In the genomic region with DNA sequence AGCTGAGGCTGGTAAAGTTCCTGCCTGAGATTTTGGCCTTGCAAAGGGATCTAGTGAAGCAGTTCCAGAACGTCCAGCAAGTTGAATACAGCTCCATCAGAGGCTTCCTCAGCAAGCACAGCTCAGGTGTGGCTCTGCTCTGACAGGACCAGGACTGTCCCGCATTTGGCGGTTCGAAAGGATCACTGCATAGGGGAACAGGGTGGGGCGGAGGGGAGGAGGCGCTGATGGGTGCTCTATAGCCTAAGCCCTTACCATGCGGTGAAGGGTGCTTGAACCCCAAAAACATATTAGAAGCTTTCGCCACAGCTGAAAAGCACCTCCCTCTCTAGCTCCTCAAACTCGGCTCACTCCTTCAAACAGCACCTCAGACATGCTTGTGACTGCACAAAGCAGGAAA, we compare ENCODE assay signal across 12 cellular contexts.
"Had no signal": no experiment of that assay in that cellular context is flagged by ENCODE, and none has a peak within 500 bp of the region (broad histone marks: within the 10 kb centered on the region; RNA-seq: fewer than 3 reads in every experiment).

No MANE protein-coding gene starts in this region.

- H3K27me3 Mint-ChIP-seq: naive B cell had no signal

- H3K36me3 ChIP-seq: SJCRH30, uterus had no signal

- H3K4me3 Mint-ChIP-seq: mesothelial cell of epicardium, naive B cell had no signal

- DNase-seq: caudate nucleus; colonic mucosa; effector CD4-positive, alpha-beta T cell; gastrocnemius medialis; naive B cell; nucleus accumbens; stimulated activated CD4-positive, alpha-beta T cell treated with anti-CD3 and anti-CD28 coated beads, Interleukin-4, amount 100 ng/mL, for 24 hours; thyroid gland; uterus had no signal

- H3K4me1 Mint-ChIP-seq: mesothelial cell of epicardium, naive B cell had no signal

- H3K9me3 ChIP-seq: colonic mucosa, gastrocnemius medialis, psoas muscle, SJCRH30, thyroid gland, uterus had no signal

- H3K4me1 ChIP-seq: colonic mucosa, gastrocnemius medialis, psoas muscle, thyroid gland, uterus had no signal

- H3K9me3 Mint-ChIP-seq: mesothelial cell of epicardium, naive B cell had no signal

- ATAC-seq: gastrocnemius medialis, psoas muscle had no signal

- H3K27ac Mint-ChIP-seq: mesothelial cell of epicardium had no signal

- H3K27me3 ChIP-seq: colonic mucosa, gastrocnemius medialis, SJCRH30, thyroid gland, uterus had no signal

- H3K27ac ChIP-seq: colonic mucosa, gastrocnemius medialis, psoas muscle, SJCRH30, thyroid gland, uterus had no signal

- H3K4me3 ChIP-seq: colonic mucosa, gastrocnemius medialis, psoas muscle, SJCRH30, thyroid gland, uterus had no signal
